ENCODE assay signal across 9 cellular contexts in genomic region chr5:139755892-139756671, GRCh38. TPM values are rescaled to one million over a fixed set of nuclear protein-coding genes. Genes with fewer than 3 reads are reported as not detected.
A peak's percentile ranks its signal among the peaks of the same experiment; 100 is the strongest.
DNase-seq lines count a peak whose midpoint lies in the region; ATAC-seq, FAIRE-seq and TF ChIP-seq lines count a peak whose summit lies in the region.
"Had no signal": no experiment of that assay in that cellular context is flagged by ENCODE, and none has a peak within 500 bp of the region (broad histone marks: within the 10 kb centered on the region; RNA-seq: fewer than 3 reads in every experiment).

No MANE protein-coding gene starts in this region.

- peak overlapping the region; percentile 38 for H3K4me3 ChIP-seq in epithelial cell of proximal tubule (ENCODE audit: low read depth, low read length)
- H3K4me3 ChIP-seq in skeletal muscle cell (ENCODE audit: low read depth, low read length): peak overlapping the region; percentile 32
- H3K4me3 ChIP-seq in ovary: no peak overlapping the region

- no peaks in the 10 kb centered on the region for H3K9me3 ChIP-seq in ovary

- no peaks in the 10 kb centered on the region for H3K36me3 Mint-ChIP-seq in activated CD4-positive, alpha-beta T cell treated with anti-CD3 and anti-CD28 coated beads for 36 hours (ENCODE audit: low read depth)

- FAIRE-seq in GM19239 (lab: Jason Lieb, UNC): no peak
- FAIRE-seq: endometrium had no signal

- H3K4me1 Mint-ChIP-seq in activated CD4-positive, alpha-beta T cell treated with anti-CD3 and anti-CD28 coated beads for 36 hours: peaks cover 13% of the 10 kb centered on the region

- intact Hi-C loops in activated CD4-positive, alpha-beta T cell treated with anti-CD3 and anti-CD28 coated beads for 36 hours (cut with DNase I, micrococcal nuclease): no loop called here
- intact Hi-C loops in ovary (cut with DNase I): no loop called here

- no peak for TF ChIP-seq EP300 in ovary (IDR thresholded peaks at IDR 0.05)

- H3K27ac ChIP-seq in ovary: no peak overlapping the region

- CTCF ChIA-PET in activated CD4-positive, alpha-beta T cell treated with anti-CD3 and anti-CD28 coated beads for 36 hours (lab: Charles Lee): interaction anchor here (0.6 kb wide), 1 partner anchor 80 kb away, joined by 7 read pairs; no protein-coding TSS in a partner anchor

- 10 to 14% (median 12%) methylated on average over 51 to 52 of the region's 52 CpGs for WGBS in ovary, 3 donors

- H3K36me3 ChIP-seq in ovary: no peaks in the 10 kb centered on the region

- peaks cover 31% of the 10 kb centered on the region for H3K27me3 Mint-ChIP-seq in activated CD4-positive, alpha-beta T cell treated with anti-CD3 and anti-CD28 coated beads for 36 hours

- H3K4me1 ChIP-seq in ovary (ENCODE audit: insufficient read depth): no peaks in the 10 kb centered on the region

- no peaks in the 10 kb centered on the region for H3K27me3 ChIP-seq in ovary

- TF ChIP-seq POLR2A in ovary (IDR thresholded peaks at IDR 0.05): no peak

- POLR2A ChIA-PET in activated CD4-positive, alpha-beta T cell treated with anti-CD3 and anti-CD28 coated beads for 36 hours (lab: Charles Lee): interaction anchor here (1.1 kb wide), 1 partner anchor 9 kb away, joined by 4 read pairs; no protein-coding TSS in a partner anchor

- peak; percentile 33 for DNase-seq in activated CD4-positive, alpha-beta T cell treated with anti-CD3 and anti-CD28 coated beads for 36 hours
- no peak for DNase-seq in activated CD4-positive, alpha-beta T cell treated with anti-CD3 and anti-CD28 coated beads for 48 hours
- DNase-seq in NCI-H748 (lab: John Stamatoyannopoulos, UW; ENCODE audit: unreplicated experiment) (peak; percentile 82), epithelial cell of proximal tubule (ENCODE audit: low read depth) (no peak), skeletal muscle cell (ENCODE audit: low read depth) (no peak), ovary (no peak), middle frontal gyrus (ENCODE audit: extremely low spot score, low spot score) (no peak), GM19239 (ENCODE audit: insufficient read length, low spot score) (no peak)

- no peak for TF ChIP-seq CTCF in epithelial cell of proximal tubule (conservative IDR thresholded peaks at IDR 0.05; ENCODE audit: low read depth, low read length)
- no peak for TF ChIP-seq CTCF in ovary (IDR thresholded peaks at IDR 0.05)

- H3K27ac Mint-ChIP-seq in activated CD4-positive, alpha-beta T cell treated with anti-CD3 and anti-CD28 coated beads for 36 hours: no peak overlapping the region

- no peak for ATAC-seq in activated CD4-positive, alpha-beta T cell treated with anti-CD3 and anti-CD28 coated beads for 36 hours

- H3K9me3 Mint-ChIP-seq in activated CD4-positive, alpha-beta T cell treated with anti-CD3 and anti-CD28 coated beads for 36 hours (ENCODE audit: low read depth): no peaks in the 10 kb centered on the region

- H3K4me3 Mint-ChIP-seq in activated CD4-positive, alpha-beta T cell treated with anti-CD3 and anti-CD28 coated beads for 36 hours: no peak overlapping the region

RNA-seq across cellular contexts. Expression of gene PSD2, which starts 39.5 kb away (rescaled TPM):
- not detected for total RNA-seq in activated CD4-positive, alpha-beta T cell treated with anti-CD3 and anti-CD28 coated beads for 36 hours
- total RNA-seq in epithelial cell of proximal tubule (not detected in 2 replicates), ovary (under 1 TPM in 5 of 7 donors, not detected in 2; 0.05 to 0.37 (median 0.13) TPM)
- under 1 TPM; 0.10 to 0.12 TPM for polyA plus RNA-seq in ovary

Comparison
In these comparisons a context has a peak if more than half of its experiments do, and no peak if none do; other contexts are left out.
1. DNase-seq: peak in activated CD4-positive, alpha-beta T cell treated with anti-CD3 and anti-CD28 coated beads for 36 hours (single experiment) and NCI-H748 (single experiment); none in activated CD4-positive, alpha-beta T cell treated with anti-CD3 and anti-CD28 coated beads for 48 hours (single experiment), epithelial cell of proximal tubule (single experiment), skeletal muscle cell (single experiment), ovary (0 of 5), middle frontal gyrus (single experiment) and GM19239 (single experiment).